7 cellular contexts compared by ENCODE assay signal in genomic region chr2:227890495-227891079, GRCh38. TPM values are rescaled to one million over a fixed set of nuclear protein-coding genes. Genes with fewer than 3 reads are reported as not detected.
DNase-seq lines count a peak whose midpoint lies in the region; ATAC-seq and TF ChIP-seq lines count a peak whose summit lies in the region.

No MANE protein-coding gene starts in this region.

- no peaks in the 10 kb centered on the region for H3K4me1 Mint-ChIP-seq in stimulated activated memory B cell treated with anti-CD40 and anti-IgM and Interleukin-4, amounts not matched to agents 10 μg/mL and 1 μg/mL and 100 μg/mL, for 72 hours

- H3K27ac Mint-ChIP-seq in stimulated activated memory B cell treated with anti-CD40 and anti-IgM and Interleukin-4, amounts not matched to agents 10 μg/mL and 1 μg/mL and 100 μg/mL, for 72 hours = no peak overlapping the region

- H3K4me3 ChIP-seq in GM06990 (replicated peaks; ENCODE audit: low read depth, low read length) = no peak overlapping the region

- H3K27me3 ChIP-seq in GM06990 (replicated peaks; ENCODE audit: control insufficient read depth, insufficient read depth, low read length) = no peaks in the 10 kb centered on the region

- peak; percentile 44 for TF ChIP-seq CTCF in GM06990 (IDR thresholded peaks at IDR 0.05; ENCODE audit: insufficient read depth, low read length, poor library complexity, severe bottlenecking)
- no peak for TF ChIP-seq CTCF in omental fat pad (IDR thresholded peaks at IDR 0.05)

- no peaks in the 10 kb centered on the region for H3K36me3 Mint-ChIP-seq in stimulated activated memory B cell treated with anti-CD40 and anti-IgM and Interleukin-4, amounts not matched to agents 10 μg/mL and 1 μg/mL and 100 μg/mL, for 72 hours

- no peaks in the 10 kb centered on the region for H3K9me3 Mint-ChIP-seq in stimulated activated memory B cell treated with anti-CD40 and anti-IgM and Interleukin-4, amounts not matched to agents 10 μg/mL and 1 μg/mL and 100 μg/mL, for 72 hours

- no peak overlapping the region for H3K4me3 Mint-ChIP-seq in stimulated activated memory B cell treated with anti-CD40 and anti-IgM and Interleukin-4, amounts not matched to agents 10 μg/mL and 1 μg/mL and 100 μg/mL, for 72 hours

- H3K27me3 Mint-ChIP-seq in stimulated activated memory B cell treated with anti-CD40 and anti-IgM and Interleukin-4, amounts not matched to agents 10 μg/mL and 1 μg/mL and 100 μg/mL, for 72 hours = peaks cover 7% of the 10 kb centered on the region

- ATAC-seq in omental fat pad (ENCODE audit: low FRiP score) = peak; percentile 81
- no peak for ATAC-seq in stimulated activated memory B cell treated with anti-CD40 and anti-IgM and Interleukin-4, amounts not matched to agents 10 μg/mL and 1 μg/mL and 100 μg/mL, for 72 hours

- no peak for DNase-seq in GM06990 (ENCODE audit: extremely low read depth, insufficient read length)
- peak; percentile 41 for DNase-seq in H4 (ENCODE audit: low spot score)
- DNase-seq in M059J (ENCODE audit: low read depth) = peak; percentile 55
- peak; percentile 60 for DNase-seq in SKM-1 treated with dmso at 0.1 percent for 144 hours (lab: John Stamatoyannopoulos, UW; ENCODE audit: unreplicated experiment)
- peak; percentile 81 for DNase-seq in fibroblast of peridontal ligament (ENCODE audit: extremely low read depth)
- DNase-seq in omental fat pad (ENCODE audit: low spot score) = no peak

- H3K36me3 ChIP-seq in GM06990 (ENCODE audit: control insufficient read depth, insufficient read depth, low read length) = no peaks in the 10 kb centered on the region

RNA-seq across cellular contexts. Expression of gene DAW1, which starts 19.2 kb away (rescaled TPM):
- total RNA-seq in H4 (2014; rRNA removed; shearing (Covaris generic)) = not detected in 2 replicates
- total RNA-seq in M059J (2014; rRNA removed; shearing (Covaris generic)) = 0.30 TPM in 1 of 2 replicates, not detected in the other
- total RNA-seq in omental fat pad = 10 to 100 TPM in 1 of 4 donors, 1 to 10 TPM in 1, not detected in 2; 1.9 to 11.0 TPM

Comparison
In these comparisons a context has a peak if more than half of its experiments do, and no peak if none do; other contexts are left out.
1. DNase-seq: peak in H4 (single experiment), M059J (single experiment), SKM-1 treated with dmso at 0.1 percent for 144 hours (single experiment) and fibroblast of peridontal ligament (single experiment); none in GM06990 (single experiment) and omental fat pad (single experiment).